In genomic region chr15:57460208-57460816, GRCh38 we compare ENCODE assay signal across 17 cellular contexts.
"Had no signal": no experiment of that assay in that cellular context is flagged by ENCODE, and none has a peak within 500 bp of the region (broad histone marks: within the 10 kb centered on the region; RNA-seq: fewer than 3 reads in every experiment).

No MANE protein-coding gene starts in this region.

- H3K4me3 Mint-ChIP-seq: activated naive CD8-positive, alpha-beta T cell; brain; memory B cell; natural killer cell treated with Interleukin-12 subunit alpha and Interleukin-12 subunit beta and Interleukin-15 and Interleukin-18, amount 100 ng/mL, for 72 hours had no signal

- H3K4me3 ChIP-seq: gastroesophageal sphincter, left ventricle myocardium inferior, upper lobe of right lung had no signal

- H3K4me1 ChIP-seq: gastroesophageal sphincter had no signal

- H3K27ac Mint-ChIP-seq: activated naive CD8-positive, alpha-beta T cell; brain; memory B cell; natural killer cell treated with Interleukin-12 subunit alpha and Interleukin-12 subunit beta and Interleukin-15 and Interleukin-18, amount 100 ng/mL, for 72 hours; progenitor cell of endocrine pancreas had no signal

- H3K27me3 ChIP-seq: gastroesophageal sphincter, upper lobe of right lung had no signal

- H3K36me3 ChIP-seq: left ventricle myocardium inferior, upper lobe of right lung had no signal

- H3K4me1 Mint-ChIP-seq: memory B cell had no signal

- ATAC-seq: activated CD4-positive, CD25-positive, alpha-beta regulatory T cell treated with anti-CD3 and anti-CD28 coated beads, Interleukin-2, amount 50 U/mL, for 24 hours; gastroesophageal sphincter; natural killer cell treated with Interleukin-12 subunit alpha and Interleukin-12 subunit beta and Interleukin-15 and Interleukin-18, amount 100 ng/mL, for 72 hours; sciatic nerve; upper lobe of right lung had no signal

- H3K27ac ChIP-seq: gastroesophageal sphincter, left ventricle myocardium inferior, upper lobe of right lung had no signal

- H3K9me3 Mint-ChIP-seq: brain; memory B cell; natural killer cell treated with Interleukin-12 subunit alpha and Interleukin-12 subunit beta and Interleukin-15 and Interleukin-18, amount 100 ng/mL, for 72 hours had no signal

- H3K36me3 Mint-ChIP-seq: activated naive CD8-positive, alpha-beta T cell; brain; memory B cell; natural killer cell treated with Interleukin-12 subunit alpha and Interleukin-12 subunit beta and Interleukin-15 and Interleukin-18, amount 100 ng/mL, for 72 hours had no signal

- DNase-seq: activated effector memory CD4-positive, alpha-beta T cell treated with anti-CD3 and anti-CD28 coated beads, Interleukin-2, amount 50 U/mL, for 16 hours; activated T-cell treated with anti-CD3 and anti-CD28 coated beads, Interleukin-2, amount 50 U/mL, for 1 hour; amygdala; effector memory CD4-positive, alpha-beta T cell; islet precursor cell; left ventricle myocardium inferior; nucleus accumbens; stimulated activated naive CD4-positive, alpha-beta T cell treated with Interleukin-2 at 50 U/mL for 16 hours; upper lobe of right lung had no signal

- H3K27me3 Mint-ChIP-seq: activated naive CD8-positive, alpha-beta T cell; brain; progenitor cell of endocrine pancreas had no signal

- H3K9me3 ChIP-seq: gastroesophageal sphincter, left ventricle myocardium inferior, upper lobe of right lung had no signal
